8 cellular contexts compared by ENCODE assay signal in genomic region chr17:76072149-76072858, GRCh38. TPM values are rescaled to one million over a fixed set of nuclear protein-coding genes. Genes with fewer than 3 reads are reported as not detected.
DNase-seq lines count a peak whose midpoint lies in the region; ATAC-seq, FAIRE-seq and TF ChIP-seq lines count a peak whose summit lies in the region.

Gene SRP68 (minus strand): TSS chr17:76072517. CDS start chr17:76072491, 26 bp downstream.

- peak within 1 kb of the TSS; percentile 91 for H3K4me3 ChIP-seq in AG04449 (ENCODE audit: low read depth, low read length)
- H3K4me3 ChIP-seq in keratinocyte (ENCODE audit: control insufficient read depth in 2 of 3, extremely low read depth in 1 of 3, insufficient read depth in 2 of 3, low read depth in 1 of 3, low read length in 3 of 3), result peak within 1 kb of the TSS; percentile 85 to 95 (median 91)

- dilution Hi-C loops in keratinocyte (cut with MboI; ENCODE audit: extremely low pct_ligation_motif_present, low sequenced_read_pairs), result no loop called here

- ATAC-seq in GM18909 (IDR thresholded peaks at IDR 0.05; ENCODE audit: poor library complexity, unreplicated experiment) (peak; percentile 87), HG03175 (IDR thresholded peaks at IDR 0.05; ENCODE audit: unreplicated experiment) (peak; percentile 80)

- peak; percentile 36 for FAIRE-seq in keratinocyte (lab: Jason Lieb, UNC)

- peak within 1 kb of the TSS; percentile 99 for H2AFZ ChIP-seq in keratinocyte (ENCODE audit: control insufficient read depth, low read length)

- POLR2A ChIA-PET in AG04449 (lab: Yijun Ruan, JAX), result interaction anchor here (1.0 kb wide), 1 partner anchor 37 kb away, joined by 3 read pairs; no protein-coding TSS in a partner anchor

- H3K4me1 ChIP-seq in keratinocyte (ENCODE audit: control insufficient read depth, extremely low read depth, insufficient read depth, low read length), result peaks cover 19% of the 10 kb centered on the region

- peak within 1 kb of the TSS; percentile 93 for H3K9ac ChIP-seq in keratinocyte (ENCODE audit: control insufficient read depth, extremely low read depth, insufficient read depth, low read length)

- peaks cover 43% of the 10 kb centered on the region for H3K79me2 ChIP-seq in keratinocyte (ENCODE audit: control insufficient read depth, insufficient read depth, low read length)

- H3K27ac ChIP-seq in keratinocyte (ENCODE audit: control insufficient read depth, insufficient read depth, low read length), result peak within 1 kb of the TSS; percentile 89

- CTCF ChIA-PET in AG04449 (lab: Yijun Ruan, JAX), result interaction anchor here (1.0 to 1.5 kb wide), 2 partner anchors 58 to 208 kb away, joined by 3 to 4 read pairs; no protein-coding TSS in a partner anchor

- peaks cover 2 to 6% of the 10 kb centered on the region in 2 experiments for H3K36me3 ChIP-seq in keratinocyte (ENCODE audit: control insufficient read depth in 2 of 2, extremely low read depth in 1 of 2, insufficient read depth in 2 of 2, low read length in 2 of 2)

- H3K9me1 ChIP-seq in keratinocyte (ENCODE audit: control insufficient read depth, extremely low read depth, insufficient read depth, low read length), result no peaks in the 10 kb centered on the region

- DNase-seq in AG04449 (ENCODE audit: low read depth, low spot score) (peak; percentile 64), NCI-H345 treated with DMSO at 0.1 percent for 48 hours (lab: John Stamatoyannopoulos, UW; ENCODE audit: unreplicated experiment) (peak; percentile 92), cerebellar cortex (ENCODE audit: low spot score) (peak; percentile 95), keratinocyte (ENCODE audit: low read depth, low spot score) (peak; percentile 65)
- peak; percentile 87 for DNase-seq in activated CD4-positive, CD25-positive, alpha-beta regulatory T cell treated with anti-CD3 and anti-CD28 coated beads, Interleukin-2, amount 50 U/mL, for 72 hours
- DNase-seq in stimulated activated CD4-positive, alpha-beta T cell treated with anti-CD3 and anti-CD28 coated beads, Interleukin-12 subunit alpha, Interleukin-12 subunit beta, amount 100 ng/mL, for 48 hours (ENCODE audit: low read depth in 2 of 3, low spot score in 1 of 3), result peak; percentile 69 to 80 (median 72)

- peaks cover 4% of the 10 kb centered on the region for H4K20me1 ChIP-seq in keratinocyte (ENCODE audit: control insufficient read depth, extremely low read depth, insufficient read depth, low read length)

- H3K9me3 ChIP-seq in keratinocyte (ENCODE audit: control insufficient read depth, low read depth, low read length), result no peaks in the 10 kb centered on the region

- peak within 1 kb of the TSS; percentile 99 for H3K4me2 ChIP-seq in keratinocyte (ENCODE audit: control insufficient read depth, extremely low read depth, insufficient read depth, low read depth, low read length)

- H3K27me3 ChIP-seq in keratinocyte (ENCODE audit: control insufficient read depth, extremely low read depth, insufficient read depth, low read length), result peaks cover 40% of the 10 kb centered on the region

- TF ChIP-seq CTCF in AG04449 (IDR thresholded peaks at IDR 0.05; ENCODE audit: insufficient read depth, low read length, missing control alignments), result no peak
- TF ChIP-seq CTCF in keratinocyte (optimal IDR thresholded peaks at IDR 0.05 in 1 of 3, IDR thresholded peaks at IDR 0.05 in 1 of 3, conservative IDR thresholded peaks at IDR 0.05 in 1 of 3; ENCODE audit: extremely low read depth in 1 of 3, insufficient read depth in 2 of 3, low read length in 3 of 3), result no peak

RNA-seq across cellular contexts. Expression of gene SRP68, which starts in this region (rescaled TPM):
- 59.0 to 87.1 TPM (median 81.3 TPM) in 3 replicates for polyA plus RNA-seq in keratinocyte
- polyA plus RNA-seq in keratinocyte (2011; ENCODE audit: low read depth), result 141 TPM
- 62.1 and 90.0 TPM in 2 replicates for polyA plus RNA-seq in keratinocyte (2011; cell fraction: cytosol; rRNA removed)
- polyA plus RNA-seq in keratinocyte (2011; cell fraction: nucleus; rRNA removed), result 76.7 and 78.1 TPM in 2 replicates
- polyA plus RNA-seq in keratinocyte (2012; ENCODE audit: low replicate concordance), result 75.6 and 86.9 TPM in 2 replicates
- 48.1 to 57.6 TPM (median 53.9 TPM) in 3 replicates for polyA minus RNA-seq in keratinocyte
- 25.7 TPM for polyA minus RNA-seq in keratinocyte (2011; cell fraction: cytosol; rRNA and poly(A)+ RNA removed)
- polyA minus RNA-seq in keratinocyte (2011; cell fraction: nucleus; rRNA and poly(A)+ RNA removed), result 23.5 and 44.0 TPM in 2 replicates

Comparison
In these comparisons a context has a peak if more than half of its experiments do, and no peak if none do; other contexts are left out.
1. Peak in every context shown above with its lines: DNase-seq, ATAC-seq, H3K4me3 ChIP-seq and H3K27ac ChIP-seq.